29 cellular contexts compared by ENCODE assay signal in genomic region chr3:190941694-190942280, GRCh38.
DNase-seq lines count a peak whose midpoint lies in the region; ATAC-seq, FAIRE-seq and TF ChIP-seq lines count a peak whose summit lies in the region.
"Had no signal": no experiment of that assay in that cellular context is flagged by ENCODE, and none has a peak within 500 bp of the region (broad histone marks: within the 10 kb centered on the region; RNA-seq: fewer than 3 reads in every experiment).

No MANE protein-coding gene starts in this region.

- no peaks in the 10 kb centered on the region for H3K4me1 ChIP-seq in GM23338 (ENCODE audit: insufficient read depth)
- no peaks in the 10 kb centered on the region; a peak in 1 of 7 replicates for H3K4me1 ChIP-seq in H1 (replicated peaks in 1 of 4; ENCODE audit: control insufficient read depth in 3 of 4, insufficient read depth in 4 of 4, low read length in 3 of 4)
- no peaks in the 10 kb centered on the region for H3K4me1 ChIP-seq in small intestine (ENCODE audit: control insufficient read depth in 2 of 2, insufficient read depth in 1 of 2, low read depth in 1 of 2, low read length in 1 of 2)
- H3K4me1 ChIP-seq: BLaER1, heart right ventricle, lower lobe of right lung, psoas muscle, sigmoid colon, SJSA1, tibial nerve had no signal

- no peak overlapping the region for H3K18ac ChIP-seq in H1 (ENCODE audit: extremely low read depth, low read length)

- CTCF ChIA-PET in H1 (lab: Charles Lee; ENCODE audit: partially characterized antibody) = interaction anchor here (0.6 kb wide), 1 partner anchor 1813 kb away, joined by 3 read pairs; no protein-coding TSS in a partner anchor

- no peak overlapping the region for H2BK5ac ChIP-seq in H1 (ENCODE audit: low read depth, low read length)

- DNase-seq in GM23338 (ENCODE audit: low spot score) (peak; percentile 30), NCI-H526 treated with DMSO at 0.1 percent for 48 hours (lab: John Stamatoyannopoulos, UW) (peak; percentile 87), H1 (ENCODE audit: low read depth in 1 of 2, low spot score in 2 of 2) (no peak), small intestine (no peak), NCI-H774 (lab: John Stamatoyannopoulos, UW) (no peak), HFFc6 (no peak)
- DNase-seq in stimulated activated CD8-positive, alpha-beta memory T cell treated with anti-CD3 and anti-CD28 coated beads, Interleukin-4, amount 100 ng/mL, for 48 hours = no peak
- DNase-seq: activated CD4-positive, alpha-beta T cell treated with anti-CD3 and anti-CD28 coated beads, Interleukin-2, amount 50 U/mL, for 4 hours; activated naive CD4-positive, alpha-beta T cell; activated T-cell treated with anti-CD3 and anti-CD28 coated beads, Interleukin-2, amount 50 U/mL, for 72 hours; central memory CD4-positive, alpha-beta T cell; DMS53; foreskin melanocyte; heart right ventricle; Kasumi-1; kidney glomerular epithelial cell; lower lobe of right lung; naive thymus-derived CD4-positive, alpha-beta T cell; NCI-H748 treated with DMSO at 0.1 percent for 48 hours; occipital lobe; psoas muscle; sigmoid colon; stimulated activated CD4-positive, alpha-beta T cell treated with anti-CD3 and anti-CD28 coated beads, Interleukin-4, amount 100 ng/mL, for 24 hours; T-helper 1 cell had no signal

- FAIRE-seq in H1 (lab: Jason Lieb, UNC) = peak; percentile 69
- FAIRE-seq in small intestine (lab: Jason Lieb, UNC) = peak; percentile 15

- TF ChIP-seq POLR2A in H1 (IDR thresholded peaks at IDR 0.05; ENCODE audit: control extremely low read depth in 1 of 2, low read depth in 2 of 2, low read length in 2 of 2) = no peak

- TF ChIP-seq CTCF in GM23338 (conservative IDR thresholded peaks at IDR 0.05; ENCODE audit: low read depth in 2 of 2) (no peak), H1 (IDR thresholded peaks at IDR 0.05; ENCODE audit: control extremely low read depth in 1 of 3, insufficient read depth in 1 of 3, low read depth in 1 of 3, low read length in 3 of 3) (no peak), HFFc6 (IDR thresholded peaks at IDR 0.05) (no peak)

- no peak overlapping the region for H3K23ac ChIP-seq in H1 (ENCODE audit: insufficient read length)

- H3K23me2 ChIP-seq in H1 (ENCODE audit: low read depth, low read length) = no peaks in the 10 kb centered on the region

- H4K20me1 ChIP-seq in GM23338 (replicated peaks; ENCODE audit: insufficient read depth) (no peaks in the 10 kb centered on the region), H1 (replicated peaks in 1 of 2; ENCODE audit: control insufficient read depth in 1 of 2, insufficient read depth in 2 of 2, low read length in 2 of 2) (no peaks in the 10 kb centered on the region)
- H4K20me1 ChIP-seq: BLaER1 had no signal

- no peak overlapping the region for H3K4me3 ChIP-seq in GM23338
- no peak overlapping the region for H3K4me3 ChIP-seq in H1 (ENCODE audit: extremely low read depth in 1 of 4, insufficient read depth in 2 of 4, low read depth in 3 of 4, low read length in 4 of 4)
- no peak overlapping the region for H3K4me3 ChIP-seq in small intestine (ENCODE audit: low read depth in 1 of 2, low read length in 2 of 2)
- H3K4me3 ChIP-seq: BLaER1, heart right ventricle, lower lobe of right lung, psoas muscle, sigmoid colon, SJSA1, tibial nerve had no signal

- no peak overlapping the region for H3K4ac ChIP-seq in H1 (replicated peaks; ENCODE audit: insufficient read length, low read depth, low read length)

- no peak overlapping the region for H4K5ac ChIP-seq in H1 (ENCODE audit: insufficient read length, low read depth, low read length)

- no peaks in the 10 kb centered on the region for H3F3A ChIP-seq in GM23338 (replicated peaks; ENCODE audit: low read depth)

- H2BK120ac ChIP-seq in H1 (replicated peaks; ENCODE audit: low read depth, low read length) = no peak overlapping the region

- TF ChIP-seq RAD21 in H1 (IDR thresholded peaks at IDR 0.05 in 1 of 2, conservative IDR thresholded peaks at IDR 0.05 in 1 of 2; ENCODE audit: low read depth in 2 of 2, low read length in 2 of 2) = no peak

- no peak overlapping the region for H4K8ac ChIP-seq in H1 (ENCODE audit: extremely low read depth, insufficient read depth, low read length)

- H2BK12ac ChIP-seq in H1 (ENCODE audit: low read depth, low read length) = no peak overlapping the region

- 0 out of 7 replicates have a peak overlapping the region, but pooled peaks of 1 of the 4 experiments have one; percentile 21 for H3K9ac ChIP-seq in H1 (replicated peaks in 1 of 4; ENCODE audit: extremely low read depth in 1 of 4, low read depth in 3 of 4, low read length in 3 of 4)
- H3K9ac ChIP-seq: BLaER1 had no signal

- H3K27me3 Mint-ChIP-seq in GM23338 (ENCODE audit: insufficient read depth, low read depth, poor library complexity) (no peaks in the 10 kb centered on the region), HFFc6 (ENCODE audit: insufficient read depth) (no peaks in the 10 kb centered on the region; the same call in 1 of the 2 replicates)

- peaks cover 4% of the 10 kb centered on the region; the same call in 2 of the 3 replicates for H3K4me1 Mint-ChIP-seq in GM23338
- H3K4me1 Mint-ChIP-seq in HFFc6 (ENCODE audit: low read depth) = no peaks in the 10 kb centered on the region
- H3K4me1 Mint-ChIP-seq: naive thymus-derived CD4-positive, alpha-beta T cell had no signal

- H2AK5ac ChIP-seq in H1 (ENCODE audit: low read depth, low read length) = no peak overlapping the region

- no peaks in the 10 kb centered on the region for H3K79me2 ChIP-seq in GM23338 (replicated peaks; ENCODE audit: insufficient read depth)
- no peaks in the 10 kb centered on the region for H3K79me2 ChIP-seq in H1 (ENCODE audit: control insufficient read depth in 1 of 2, insufficient read depth in 2 of 2, low read length in 2 of 2)

- WGBS in H1 (ENCODE audit: extremely low coverage in 1 of 2, insufficient coverage in 1 of 2, insufficient read length in 1 of 2, insufficient replicate concordance in 2 of 2, low coverage in 1 of 2, low lambda C conversion rate in 2 of 2, missing lambda C conversion rate in 1 of 2), 2 experiments = 53% methylated on average over 5 of the region's 5 CpGs; no CpG with 5 or more reads in 1 of the 2 experiments
- WGBS in small intestine, 3 donors = 44 to 58% (median 53%) methylated on average over 5 of the region's 5 CpGs

- TF ChIP-seq EP300 in H1 (IDR thresholded peaks at IDR 0.05; ENCODE audit: borderline replicate concordance in 1 of 2, low read depth in 2 of 2, low read length in 2 of 2) = no peak

- H2AFZ ChIP-seq in GM23338 = no peak overlapping the region
- H2AFZ ChIP-seq in H1 (ENCODE audit: low read length) = no peak overlapping the region

- H2BK20ac ChIP-seq in H1 (ENCODE audit: low read length) = no peak overlapping the region

- H3K4me3 Mint-ChIP-seq in GM23338 (no peak overlapping the region), HFFc6 (no peak overlapping the region)
- H3K4me3 Mint-ChIP-seq: activated T-cell treated with anti-CD3 and anti-CD28 coated beads, Interleukin-2, amount 50 U/mL, for 72 hours; naive thymus-derived CD4-positive, alpha-beta T cell had no signal

- no peak overlapping the region for H3K4me2 ChIP-seq in GM23338
- peak overlapping the region in 1 of 2 experiments; percentile 50; a peak in 2 of 4 replicates for H3K4me2 ChIP-seq in H1 (ENCODE audit: insufficient read depth in 1 of 2, low read depth in 2 of 2, low read length in 2 of 2)
- H3K4me2 ChIP-seq: BLaER1 had no signal

- H3K36me3 ChIP-seq in GM23338 (ENCODE audit: insufficient read depth) (no peaks in the 10 kb centered on the region), H1 (ENCODE audit: control insufficient read depth in 2 of 4, insufficient read depth in 4 of 4, low read length in 3 of 4) (no peaks in the 10 kb centered on the region), small intestine (ENCODE audit: control insufficient read depth in 2 of 2, insufficient read depth in 2 of 2, low read length in 2 of 2) (no peaks in the 10 kb centered on the region)
- H3K36me3 ChIP-seq: BLaER1, heart right ventricle, lower lobe of right lung, sigmoid colon, SJSA1, tibial nerve had no signal

- POLR2A ChIA-PET in H1 (lab: Charles Lee; ENCODE audit: partially characterized antibody) = no interaction called here

- H3K79me1 ChIP-seq in H1 (ENCODE audit: low read depth, low read length) = no peaks in the 10 kb centered on the region

- H3K27me3 ChIP-seq in GM23338 (ENCODE audit: insufficient read depth) (no peaks in the 10 kb centered on the region), H1 (replicated peaks in 1 of 4; ENCODE audit: control insufficient read depth in 3 of 4, extremely low read depth in 1 of 4, insufficient read depth in 3 of 4, low read length in 3 of 4) (no peaks in the 10 kb centered on the region), small intestine (ENCODE audit: control insufficient read depth in 2 of 2, insufficient read depth in 2 of 2, low read length in 2 of 2) (no peaks in the 10 kb centered on the region)
- H3K27me3 ChIP-seq: BLaER1, sigmoid colon, SJSA1, tibial nerve had no signal

- H4K91ac ChIP-seq in H1 (replicated peaks; ENCODE audit: insufficient read length, low read length) = no peak overlapping the region

- H3K36me3 Mint-ChIP-seq in GM23338 (ENCODE audit: low read depth) (no peaks in the 10 kb centered on the region), HFFc6 (ENCODE audit: low read depth) (no peaks in the 10 kb centered on the region)
- H3K36me3 Mint-ChIP-seq: naive thymus-derived CD4-positive, alpha-beta T cell had no signal

- H3K27ac ChIP-seq in GM23338 (ENCODE audit: low read depth) = no peak overlapping the region
- no peak overlapping the region for H3K27ac ChIP-seq in H1 (ENCODE audit: low read depth, low read length)
- H3K27ac ChIP-seq in small intestine (ENCODE audit: low read depth in 1 of 2, low read length in 1 of 2) = no peak overlapping the region
- H3K27ac ChIP-seq: BLaER1, heart right ventricle, lower lobe of right lung, psoas muscle, RWPE1, sigmoid colon, SJSA1, tibial nerve had no signal

- H3K27ac Mint-ChIP-seq in GM23338 = no peak overlapping the region
- H3K27ac Mint-ChIP-seq in HFFc6 = no peak overlapping the region
- H3K27ac Mint-ChIP-seq: activated T-cell treated with anti-CD3 and anti-CD28 coated beads, Interleukin-2, amount 50 U/mL, for 72 hours; naive thymus-derived CD4-positive, alpha-beta T cell had no signal

- H3K56ac ChIP-seq in H1 (replicated peaks; ENCODE audit: insufficient read length, low read depth, low read length) = no peak overlapping the region

- no peak overlapping the region for H3K14ac ChIP-seq in H1 (ENCODE audit: insufficient read length)

- no peak overlapping the region for H2BK15ac ChIP-seq in H1 (ENCODE audit: low read length)

- peak; percentile 96 for ATAC-seq in GM23338
- ATAC-seq: activated CD4-positive, CD25-positive, alpha-beta regulatory T cell treated with anti-CD3 and anti-CD28 coated beads, Interleukin-2, amount 50 U/mL, for 24 hours; activated T-cell treated with anti-CD3 and anti-CD28 coated beads, Interleukin-2, amount 50 U/mL, for 72 hours; heart right ventricle; lower lobe of right lung; naive thymus-derived CD4-positive, alpha-beta T cell; psoas muscle had no signal

- H3K9me3 ChIP-seq in H1 (ENCODE audit: insufficient read depth in 2 of 2, low read depth in 1 of 2, low read length in 1 of 2) (no peaks in the 10 kb centered on the region), small intestine (ENCODE audit: control insufficient read depth, low read depth) (no peaks in the 10 kb centered on the region)
- H3K9me3 ChIP-seq: BLaER1, heart right ventricle, lower lobe of right lung, psoas muscle, sigmoid colon, SJSA1, tibial nerve had no signal

- no peaks in the 10 kb centered on the region for H3K9me2 ChIP-seq in GM23338 (ENCODE audit: insufficient read depth)

- H3K9me3 Mint-ChIP-seq in GM23338 = no peaks in the 10 kb centered on the region
- no peaks in the 10 kb centered on the region for H3K9me3 Mint-ChIP-seq in HFFc6
- H3K9me3 Mint-ChIP-seq: activated T-cell treated with anti-CD3 and anti-CD28 coated beads, Interleukin-2, amount 50 U/mL, for 72 hours; naive thymus-derived CD4-positive, alpha-beta T cell had no signal

Comparison
In these comparisons a context has a peak if more than half of its experiments do, and no peak if none do; other contexts are left out.
1. DNase-seq: peak in GM23338 (single experiment) and NCI-H526 treated with DMSO at 0.1 percent for 48 hours (single experiment); none in H1 (0 of 2), small intestine (single experiment), stimulated activated CD8-positive, alpha-beta memory T cell treated with anti-CD3 and anti-CD28 coated beads, Interleukin-4, amount 100 ng/mL, for 48 hours (single experiment), NCI-H774 (single experiment) and HFFc6 (single experiment).